ENCODE assay signal across 18 cellular contexts in genomic region chr1:55965981-55966461, GRCh38.
DNase-seq lines count a peak whose midpoint lies in the region; ATAC-seq and TF ChIP-seq lines count a peak whose summit lies in the region.
"Had no signal": no experiment of that assay in that cellular context is flagged by ENCODE, and none has a peak within 500 bp of the region (broad histone marks: within the 10 kb centered on the region; RNA-seq: fewer than 3 reads in every experiment).

No MANE protein-coding gene starts in this region.

- H3K36me3 ChIP-seq in GM23338 (ENCODE audit: insufficient read depth) (no peaks in the 10 kb centered on the region), SK-N-SH (replicated peaks in 1 of 2; ENCODE audit: control insufficient read depth in 1 of 2, insufficient read depth in 2 of 2, low read length in 1 of 2) (no peaks in the 10 kb centered on the region)
- no peaks in the 10 kb centered on the region for H3K36me3 ChIP-seq in naive thymus-derived CD4-positive, alpha-beta T cell (ENCODE audit: control insufficient read depth in 2 of 3, insufficient read depth in 3 of 3, low read length in 3 of 3)

- H2AFZ ChIP-seq in GM23338, result 0 out of 2 replicates have a peak overlapping the region, but pooled peaks have one; percentile 7
- no peak overlapping the region for H2AFZ ChIP-seq in SK-N-SH (ENCODE audit: low read depth)

- CTCF ChIA-PET in SK-N-SH (lab: Yijun Ruan, JAX), result interaction anchor here (0.9 kb wide), 1 partner anchor 97 kb away, joined by 3 read pairs; no protein-coding TSS in a partner anchor
- CTCF ChIA-PET in naive thymus-derived CD4-positive, alpha-beta T cell (lab: Charles Lee), result no interaction called here

- H3K4me2 ChIP-seq in GM23338 (no peak overlapping the region), SK-N-SH (0 out of 2 replicates have a peak overlapping the region, but pooled peaks have one; percentile 24)
- H3K4me2 ChIP-seq: PC-9 had no signal

- H3K4me3 ChIP-seq in GM23338 (no peak overlapping the region), SK-N-SH (ENCODE audit: low read depth in 2 of 2, low read length in 1 of 2) (no peak overlapping the region), fibroblast of villous mesenchyme (ENCODE audit: low read depth, low read length) (no peak overlapping the region)
- no peak overlapping the region for H3K4me3 ChIP-seq in naive thymus-derived CD4-positive, alpha-beta T cell (ENCODE audit: low read length)
- H3K4me3 ChIP-seq: PC-9 had no signal

- no peak for TF ChIP-seq CTCF in GM23338 (conservative IDR thresholded peaks at IDR 0.05; ENCODE audit: low read depth in 2 of 2)
- no peak for TF ChIP-seq CTCF in SK-N-SH (IDR thresholded peaks at IDR 0.05)
- TF ChIP-seq CTCF in fibroblast of villous mesenchyme (IDR thresholded peaks at IDR 0.05; ENCODE audit: insufficient read depth, low read depth, low read length), result no peak

- H3K4me1 ChIP-seq in GM23338 (ENCODE audit: insufficient read depth) (no peaks in the 10 kb centered on the region), SK-N-SH (ENCODE audit: control insufficient read depth in 1 of 2, insufficient read depth in 2 of 2, low read depth in 1 of 2, low read length in 1 of 2) (no peaks in the 10 kb centered on the region; a peak in 1 of 4 replicates)
- no peaks in the 10 kb centered on the region for H3K4me1 ChIP-seq in naive thymus-derived CD4-positive, alpha-beta T cell (ENCODE audit: control insufficient read depth in 2 of 2, insufficient read depth in 2 of 2, low read length in 2 of 2)

- peaks cover 14% of the 10 kb centered on the region for H3K9me2 ChIP-seq in GM23338 (ENCODE audit: insufficient read depth)
- no peaks in the 10 kb centered on the region for H3K9me2 ChIP-seq in SK-N-SH

- H3K79me2 ChIP-seq in GM23338 (replicated peaks; ENCODE audit: insufficient read depth) (no peaks in the 10 kb centered on the region), SK-N-SH (ENCODE audit: insufficient read depth) (no peaks in the 10 kb centered on the region)

- H3K27me3 Mint-ChIP-seq in GM23338 (ENCODE audit: insufficient read depth, low read depth, poor library complexity), result peaks cover 3% of the 10 kb centered on the region
- H3K27me3 Mint-ChIP-seq in naive thymus-derived CD4-positive, alpha-beta T cell, result peaks cover 0 to 22% (median 12%) of the 10 kb centered on the region in 5 donors

- H3K27ac ChIP-seq in GM23338 (ENCODE audit: low read depth) (no peak overlapping the region), SK-N-SH (ENCODE audit: low read depth in 2 of 2, low read length in 1 of 2) (peak overlapping the region; percentile 7 to 73; a peak in 2 of 4 replicates)
- no peak overlapping the region for H3K27ac ChIP-seq in naive thymus-derived CD4-positive, alpha-beta T cell (ENCODE audit: low read depth, low read length)
- H3K27ac ChIP-seq: PC-9 had no signal

- WGBS in SK-N-SH (ENCODE audit: low lambda C conversion rate), result 34% methylated on average over 5 of the region's 5 CpGs

- DNase-seq in GM23338 (ENCODE audit: low spot score) (no peak), SK-N-SH (no peak), fibroblast of villous mesenchyme (ENCODE audit: low read depth) (peak; percentile 55), renal cortical epithelial cell (ENCODE audit: low read depth) (peak; percentile 70)
- no peak for DNase-seq in naive thymus-derived CD4-positive, alpha-beta T cell
- DNase-seq: amygdala, cortex of kidney, hippocampal formation, left ventricle myocardium superior, NCI-H2029, NCI-H524 treated with DMSO at 0.1 percent for 48 hours, PC-9 had no signal

- no peaks in the 10 kb centered on the region for H3K4me1 Mint-ChIP-seq in GM23338
- H3K4me1 Mint-ChIP-seq in naive thymus-derived CD4-positive, alpha-beta T cell, result no peaks in the 10 kb centered on the region
- H3K4me1 Mint-ChIP-seq: B cell had no signal

- H4K20me1 ChIP-seq in GM23338 (replicated peaks; ENCODE audit: insufficient read depth) (no peaks in the 10 kb centered on the region), SK-N-SH (ENCODE audit: insufficient read depth) (no peaks in the 10 kb centered on the region)

- intact Hi-C loops in naive thymus-derived CD4-positive, alpha-beta T cell (cut with micrococcal nuclease), result no loop called here

- H3K4me3 Mint-ChIP-seq in GM23338, result no peak overlapping the region
- no peak overlapping the region for H3K4me3 Mint-ChIP-seq in naive thymus-derived CD4-positive, alpha-beta T cell
- H3K4me3 Mint-ChIP-seq: B cell had no signal

- no peak overlapping the region for H3K9ac ChIP-seq in SK-N-SH

- H3K36me3 Mint-ChIP-seq in GM23338 (ENCODE audit: low read depth), result no peaks in the 10 kb centered on the region
- no peaks in the 10 kb centered on the region for H3K36me3 Mint-ChIP-seq in naive thymus-derived CD4-positive, alpha-beta T cell

- no peak overlapping the region for H3K27ac Mint-ChIP-seq in GM23338
- no peak overlapping the region for H3K27ac Mint-ChIP-seq in naive thymus-derived CD4-positive, alpha-beta T cell
- H3K27ac Mint-ChIP-seq: activated T-helper 2 cell treated with anti-CD3 and anti-CD28 coated beads, Interferon-gamma antibody, Interleukin-2, Interleukin-4, amounts not matched to agents 10 μg/mL and 5 μg/mL and 100 μg/mL, durations not matched to agents 14 hours and 24 hours and 36 hours; B cell had no signal

- TF ChIP-seq EP300 in SK-N-SH (IDR thresholded peaks at IDR 0.05; ENCODE audit: borderline replicate concordance in 1 of 2, low read depth in 1 of 2, low read length in 1 of 2), result peak in 1 of 2 experiments; percentile 62; a peak in 1 of 4 replicates

- no peaks in the 10 kb centered on the region for H3K9me3 ChIP-seq in SK-N-SH
- no peaks in the 10 kb centered on the region for H3K9me3 ChIP-seq in naive thymus-derived CD4-positive, alpha-beta T cell (ENCODE audit: control insufficient read depth in 2 of 3, low read length in 3 of 3)

- H3F3A ChIP-seq in GM23338 (replicated peaks; ENCODE audit: low read depth), result no peaks in the 10 kb centered on the region
- no peaks in the 10 kb centered on the region for H3F3A ChIP-seq in SK-N-SH (replicated peaks; ENCODE audit: insufficient read depth)

- ATAC-seq in GM23338 (no peak), HG03097 (IDR thresholded peaks at IDR 0.05; ENCODE audit: low FRiP score, unreplicated experiment) (no peak), HG02678 (IDR thresholded peaks at IDR 0.05; ENCODE audit: unreplicated experiment) (no peak), GM18517 (IDR thresholded peaks at IDR 0.05; ENCODE audit: unreplicated experiment) (no peak)
- no peak for ATAC-seq in naive thymus-derived CD4-positive, alpha-beta T cell
- ATAC-seq: esophagus mucosa, left ventricle myocardium superior had no signal

- no peaks in the 10 kb centered on the region for H3K9me3 Mint-ChIP-seq in GM23338
- H3K9me3 Mint-ChIP-seq in naive thymus-derived CD4-positive, alpha-beta T cell, result peaks cover 0 to 13% (median 5%) of the 10 kb centered on the region in 11 donors
- H3K9me3 Mint-ChIP-seq: activated T-helper 2 cell treated with anti-CD3 and anti-CD28 coated beads, Interferon-gamma antibody, Interleukin-2, Interleukin-4, amounts not matched to agents 10 μg/mL and 5 μg/mL and 100 μg/mL, durations not matched to agents 14 hours and 24 hours and 36 hours had no signal

- POLR2A ChIA-PET in SK-N-SH (lab: Yijun Ruan, JAX), result no interaction called here
- POLR2A ChIA-PET in naive thymus-derived CD4-positive, alpha-beta T cell (lab: Charles Lee), result no interaction called here

- H3K27me3 ChIP-seq in GM23338 (ENCODE audit: insufficient read depth), result no peaks in the 10 kb centered on the region
- H3K27me3 ChIP-seq in SK-N-SH (ENCODE audit: insufficient read depth), result no peaks in the 10 kb centered on the region
- H3K27me3 ChIP-seq in naive thymus-derived CD4-positive, alpha-beta T cell (ENCODE audit: control insufficient read depth in 2 of 2, insufficient read depth in 2 of 2, low read length in 2 of 2), result no peaks in the 10 kb centered on the region

- TF ChIP-seq RAD21 in SK-N-SH (IDR thresholded peaks at IDR 0.05; ENCODE audit: low read length), result no peak

TF ChIP-seq in GM23338, 12 proteins besides CTCF, POLR2A, EP300 and RAD21 (continues in another document):
- no peak for TF ChIP-seq ZNF331 (CRISPR knock-in tag; IDR thresholded peaks at IDR 0.05; ENCODE audit: low read depth)
- no peak for TF ChIP-seq ETS1 (IDR thresholded peaks at IDR 0.05)
- TF ChIP-seq EZH2phosphoT487 (IDR thresholded peaks at IDR 0.05; ENCODE audit: unreplicated experiment), result no peak
- TF ChIP-seq CREB1 (CRISPR knock-in tag; IDR thresholded peaks at IDR 0.05; ENCODE audit: low read depth), result no peak
- TF ChIP-seq POLR2AphosphoS5 (IDR thresholded peaks at IDR 0.05; ENCODE audit: low read depth), result no peak
- TF ChIP-seq NANOG (IDR thresholded peaks at IDR 0.05; ENCODE audit: borderline replicate concordance), result no peak
- TF ChIP-seq STAT1 (IDR thresholded peaks at IDR 0.05; ENCODE audit: unreplicated experiment), result no peak
- no peak for TF ChIP-seq EZH2 (IDR thresholded peaks at IDR 0.05; ENCODE audit: low read depth, unreplicated experiment)

TF ChIP-seq in SK-N-SH, 30 proteins besides CTCF, POLR2A, EP300 and RAD21 (continues in another document):
- TF ChIP-seq NFIC (IDR thresholded peaks at IDR 0.05; ENCODE audit: borderline replicate concordance) (peak; percentile 76; the same call in 1 of the 2 replicates), ELF1 (IDR thresholded peaks at IDR 0.05) (no peak), PBX3 (IDR thresholded peaks at IDR 0.05) (peak; percentile 75; the same call in 1 of the 2 replicates), MEF2A (IDR thresholded peaks at IDR 0.05; ENCODE audit: borderline replicate concordance, low read depth) (0 out of 2 replicates have a peak, but pooled peaks have one; percentile 29), GATA2 (CRISPR knock-in tag; IDR thresholded peaks at IDR 0.05) (no peak), CHD2 (IDR thresholded peaks at IDR 0.05; ENCODE audit: low read length, partially characterized antibody) (no peak), MAX (IDR thresholded peaks at IDR 0.05; ENCODE audit: low read depth) (no peak)

Comparison
In these comparisons a context has a peak if more than half of its experiments do, and no peak if none do; other contexts are left out.
1. DNase-seq: peak in fibroblast of villous mesenchyme (single experiment) and renal cortical epithelial cell (single experiment); none in GM23338 (single experiment), SK-N-SH (single experiment) and naive thymus-derived CD4-positive, alpha-beta T cell (0 of 9).
2. H3K27ac ChIP-seq: peak in SK-N-SH (2 of 2); none in GM23338 (single experiment) and naive thymus-derived CD4-positive, alpha-beta T cell (single experiment).